In the genomic region with DNA sequence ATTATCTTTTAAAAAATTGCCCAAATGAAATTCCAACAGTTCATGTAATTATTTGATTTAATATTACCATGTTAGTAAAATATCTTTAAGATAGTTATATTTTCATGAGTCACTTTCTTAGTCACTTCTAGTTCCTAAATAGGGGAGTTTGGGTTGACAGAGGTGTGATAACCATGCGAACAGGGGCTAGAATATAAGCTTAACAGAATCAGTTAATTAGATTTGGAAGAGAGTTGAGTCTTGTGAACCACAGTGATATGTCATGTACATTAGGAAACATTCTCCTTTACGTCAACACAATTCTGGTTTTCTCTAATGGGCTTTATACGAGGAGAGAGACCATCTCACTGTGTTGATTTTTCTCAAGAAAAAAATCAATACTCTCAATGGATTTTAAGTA, we compare ENCODE assay signal across 20 cellular contexts.
DNase-seq lines count a peak whose midpoint lies in the region; ATAC-seq and TF ChIP-seq lines count a peak whose summit lies in the region.
"Had no signal": no experiment of that assay in that cellular context is flagged by ENCODE, and none has a peak within 500 bp of the region (broad histone marks: within the 10 kb centered on the region; RNA-seq: fewer than 3 reads in every experiment).

No MANE protein-coding gene starts in this region.

- H4K20me1 ChIP-seq in SK-N-SH (ENCODE audit: insufficient read depth) (no peaks in the 10 kb centered on the region), IMR-90 (ENCODE audit: insufficient read depth, low read length) (no peaks in the 10 kb centered on the region), H9 (ENCODE audit: control insufficient read depth, insufficient read depth, insufficient read length) (no peaks in the 10 kb centered on the region)

- CTCF ChIA-PET in SK-N-SH (lab: Yijun Ruan, JAX) (interaction anchor here (0.5 to 3.0 kb wide), 2 partner anchors 14 to 440 kb away, joined by 3 to 10 read pairs (median 3); no protein-coding TSS in a partner anchor), IMR-90 (lab: Yijun Ruan, JAX) (interaction anchor here (0.8 to 0.9 kb wide), 2 partner anchors 33 to 263 kb away, joined by 3 read pairs; no protein-coding TSS in a partner anchor)

- no peak overlapping the region for H2BK12ac ChIP-seq in H9 (ENCODE audit: insufficient read length, low read depth, low read length)

- ATAC-seq in SK-N-SH treated with all-trans-retinoic acid at 6 μM for 48 hours: no peak
- no peak for ATAC-seq in IMR-90 (ENCODE audit: low read depth)
- ATAC-seq in HG03439 (IDR thresholded peaks at IDR 0.05; ENCODE audit: unreplicated experiment): no peak
- ATAC-seq: HCT116 had no signal

- H3K4me3 Mint-ChIP-seq in H9: no peak overlapping the region

- H4K91ac ChIP-seq in IMR-90 (ENCODE audit: insufficient read depth, low read depth, low read length): no peak overlapping the region
- no peak overlapping the region for H4K91ac ChIP-seq in H9 (ENCODE audit: insufficient read length, low read depth, low read length)

- dilution Hi-C loops in IMR-90 (cut with HindIII; ENCODE audit: low sequenced_read_pairs, unreplicated experiment): no loop called here

- TF ChIP-seq RAD21 in SK-N-SH (IDR thresholded peaks at IDR 0.05; ENCODE audit: low read length): no peak
- no peak for TF ChIP-seq RAD21 in IMR-90 (IDR thresholded peaks at IDR 0.05; ENCODE audit: low read length)

- H3T11ph ChIP-seq in H9 (ENCODE audit: low read length): no peak overlapping the region

- H3K4me1 ChIP-seq in SK-N-SH (ENCODE audit: control insufficient read depth in 1 of 2, insufficient read depth in 2 of 2, low read depth in 1 of 2, low read length in 1 of 2) (peaks cover 0 to 15% of the 10 kb centered on the region in 2 experiments; a peak in 2 of 4 replicates), IMR-90 (ENCODE audit: control insufficient read depth, insufficient read depth, low read length) (0 out of 2 replicates have a peak, but pooled peaks cover 5% of the 10 kb centered on the region), H9 (ENCODE audit: insufficient read depth, low read length) (no peaks in the 10 kb centered on the region; the same call in 1 of the 2 replicates)
- H3K4me1 ChIP-seq: Peyer's patch had no signal

- no peaks in the 10 kb centered on the region for H3F3A ChIP-seq in SK-N-SH (replicated peaks; ENCODE audit: insufficient read depth)

- TF ChIP-seq EP300 in SK-N-SH (IDR thresholded peaks at IDR 0.05; ENCODE audit: borderline replicate concordance in 1 of 2, low read depth in 1 of 2, low read length in 1 of 2): no peak

- H2AFZ ChIP-seq in SK-N-SH (ENCODE audit: low read depth): no peak overlapping the region
- no peak overlapping the region for H2AFZ ChIP-seq in IMR-90 (replicated peaks; ENCODE audit: low read length, poor library complexity)
- no peak overlapping the region for H2AFZ ChIP-seq in H9 (ENCODE audit: low read length)

- no peaks in the 10 kb centered on the region for H3K9me3 ChIP-seq in SK-N-SH
- H3K9me3 ChIP-seq in IMR-90 (ENCODE audit: control insufficient read depth, insufficient read depth, low read length): no peaks in the 10 kb centered on the region
- no peaks in the 10 kb centered on the region for H3K9me3 ChIP-seq in H9 (ENCODE audit: control insufficient read depth, low read depth, low read length)
- H3K9me3 ChIP-seq: Peyer's patch had no signal

- no peak overlapping the region for H2AK9ac ChIP-seq in IMR-90 (replicated peaks; ENCODE audit: low read depth, low read length, poor library complexity)

- H3K27me3 ChIP-seq in SK-N-SH (ENCODE audit: insufficient read depth) (no peaks in the 10 kb centered on the region), IMR-90 (ENCODE audit: control insufficient read depth, insufficient read depth, low read length) (no peaks in the 10 kb centered on the region), H9 (ENCODE audit: insufficient read depth, low read length) (no peaks in the 10 kb centered on the region)
- H3K27me3 ChIP-seq: Peyer's patch had no signal

- H3K79me2 ChIP-seq in SK-N-SH (ENCODE audit: insufficient read depth) (no peaks in the 10 kb centered on the region), H9 (ENCODE audit: insufficient read depth, low read length) (no peaks in the 10 kb centered on the region; the same call in 1 of the 2 replicates)

- H2AK5ac ChIP-seq in IMR-90 (ENCODE audit: low read depth, low read length) (no peak overlapping the region), H9 (ENCODE audit: insufficient read length, low read length) (no peak overlapping the region)

- no TSS peak for BruUV-seq in IMR-90 (replicated peaks; lab: Mats Ljungman, UMichigan)

- no peak for TF ChIP-seq POLR2A in IMR-90 (IDR thresholded peaks at IDR 0.05; ENCODE audit: low read depth, low read length)

- H3K79me1 ChIP-seq in IMR-90 (ENCODE audit: low read depth in 1 of 2, low read length in 2 of 2) (peaks cover 0 to 1% of the 10 kb centered on the region in 2 experiments; a peak in 1 of 4 replicates), H9 (ENCODE audit: insufficient read depth, low read depth, low read length, poor library complexity, severe bottlenecking) (no peaks in the 10 kb centered on the region)

- H3K27me3 Mint-ChIP-seq in H9 (ENCODE audit: low read depth): no peaks in the 10 kb centered on the region

- H2BK15ac ChIP-seq in IMR-90 (ENCODE audit: low read depth, low read length): no peak overlapping the region
- H2BK15ac ChIP-seq in H9 (ENCODE audit: low read depth, low read length): no peak overlapping the region

- H3K9me1 ChIP-seq in IMR-90 (ENCODE audit: insufficient read depth, low read length): no peaks in the 10 kb centered on the region

- H3K4ac ChIP-seq in IMR-90 (ENCODE audit: low read depth, low read length) (no peak overlapping the region), H9 (ENCODE audit: low read depth, low read length) (no peak overlapping the region)

- H3K36me3 ChIP-seq in SK-N-SH (replicated peaks in 1 of 2; ENCODE audit: control insufficient read depth in 1 of 2, insufficient read depth in 2 of 2, low read length in 1 of 2) (no peaks in the 10 kb centered on the region), IMR-90 (ENCODE audit: control insufficient read depth, insufficient read depth, low read length) (no peaks in the 10 kb centered on the region)
- H3K36me3 ChIP-seq: Peyer's patch had no signal

- DNase-seq in SK-N-SH: no peak
- DNase-seq in IMR-90: no peak
- DNase-seq in SK-N-DZ (ENCODE audit: low spot score): peak; percentile 85
- no peak for DNase-seq in EL
- no peak for DNase-seq in H9
- DNase-seq: C1 segment of cervical spinal cord; CD4-positive, alpha-beta memory T cell; COR-L47; KBM-7; MV-4-11; NCI-H446; NCI-H524 treated with DMSO at 0.1 percent for 48 hours; NCI-H774; Peyer's patch; SHP77 treated with DMSO at 0.1 percent for 48 hours; T-helper 17 cell had no signal

- intact Hi-C loops in IMR-90 (cut with micrococcal nuclease): no loop called here

- H3K14ac ChIP-seq in IMR-90 (replicated peaks; ENCODE audit: low read depth, low read length): no peak overlapping the region
- H3K14ac ChIP-seq in H9 (ENCODE audit: insufficient read depth, low read length): no peak overlapping the region

- H3K27ac Mint-ChIP-seq in H9: no peak overlapping the region
- H3K27ac Mint-ChIP-seq: CD4-positive, alpha-beta memory T cell had no signal

- POLR2A ChIA-PET in SK-N-SH (lab: Yijun Ruan, JAX): interaction anchor here (1.1 kb wide), 1 partner anchor 65 kb away, joined by 4 read pairs; the partner anchor contains the start of gene ZNF281
- POLR2A ChIA-PET in IMR-90 (lab: Charles Lee; ENCODE audit: unreplicated experiment): no interaction called here

- H3K9ac ChIP-seq in SK-N-SH (no peak overlapping the region), IMR-90 (ENCODE audit: low read depth, low read length) (no peak overlapping the region), H9 (ENCODE audit: extremely low read depth, insufficient read length, low read length) (no peak overlapping the region)

- H3K36me3 Mint-ChIP-seq in H9 (ENCODE audit: insufficient read depth in 1 of 3, low read depth in 3 of 3): peaks cover 5 to 34% (median 30%) of the 10 kb centered on the region in 3 experiments; a peak in 6 of 7 replicates
- H3K36me3 Mint-ChIP-seq: CD4-positive, alpha-beta memory T cell had no signal

- no peak overlapping the region for H3K4me2 ChIP-seq in SK-N-SH
- H3K4me2 ChIP-seq in IMR-90 (ENCODE audit: low read depth, low read length): no peak overlapping the region
- no peak overlapping the region for H3K4me2 ChIP-seq in H9 (ENCODE audit: insufficient read depth, insufficient read length, low read length)

- H3K56ac ChIP-seq in IMR-90 (ENCODE audit: extremely low read depth, insufficient read depth, low read length) (no peak overlapping the region), H9 (ENCODE audit: insufficient read length, low read depth, low read length) (no peak overlapping the region)

- H3K9me3 Mint-ChIP-seq in H9: no peaks in the 10 kb centered on the region
- H3K9me3 Mint-ChIP-seq: CD4-positive, alpha-beta memory T cell had no signal

- no peak for TF ChIP-seq CTCF in SK-N-SH (IDR thresholded peaks at IDR 0.05)
- TF ChIP-seq CTCF in IMR-90 (conservative IDR thresholded peaks at IDR 0.05; ENCODE audit: low read depth, low read length): no peak
- TF ChIP-seq CTCF in H9 (conservative IDR thresholded peaks at IDR 0.05): no peak

- H3K27ac ChIP-seq in SK-N-SH (ENCODE audit: low read depth in 2 of 2, low read length in 1 of 2) (peak overlapping the region in 1 of 2 experiments; percentile 95; a peak in 3 of 4 replicates), IMR-90 (ENCODE audit: insufficient read depth, low read length) (no peak overlapping the region), H9 (ENCODE audit: insufficient read length, low read depth, low read length) (no peak overlapping the region)
- H3K27ac ChIP-seq: Peyer's patch, SK-N-MC had no signal

- H3K4me3 ChIP-seq in SK-N-SH (ENCODE audit: low read depth in 2 of 2, low read length in 1 of 2): no peak overlapping the region
- no peak overlapping the region for H3K4me3 ChIP-seq in IMR-90 (ENCODE audit: insufficient read depth, low read depth, low read length)
- H3K4me3 ChIP-seq: Peyer's patch, SK-N-MC had no signal

- H3K23ac ChIP-seq in IMR-90 (ENCODE audit: low read depth, low read length) (no peak overlapping the region), H9 (ENCODE audit: insufficient read length, low read depth, low read length) (no peak overlapping the region)

- H4K8ac ChIP-seq in IMR-90 (ENCODE audit: low read depth in 2 of 2, low read length in 2 of 2): no peak overlapping the region
- H4K8ac ChIP-seq in H9 (replicated peaks; ENCODE audit: insufficient read length, low read depth, low read length): no peak overlapping the region

- H2BK120ac ChIP-seq in IMR-90 (ENCODE audit: low read depth, low read length): no peak overlapping the region
- no peak overlapping the region for H2BK120ac ChIP-seq in H9 (ENCODE audit: low read depth, low read length, poor library complexity, severe bottlenecking)

- in situ Hi-C loops in IMR-90 (cut with MboI; ENCODE audit: low sequenced_read_pairs): no loop called here

- H3K18ac ChIP-seq in IMR-90 (ENCODE audit: low read depth, low read length) (0 out of 2 replicates have a peak overlapping the region, but pooled peaks have one; percentile 23), H9 (ENCODE audit: insufficient read length, low read depth, low read length) (no peak overlapping the region)

- no peak overlapping the region for H2BK20ac ChIP-seq in IMR-90 (ENCODE audit: low read depth, low read length)
- no peak overlapping the region for H2BK20ac ChIP-seq in H9 (ENCODE audit: low read depth, low read length, poor library complexity, severe bottlenecking)

- H2BK5ac ChIP-seq in IMR-90 (ENCODE audit: low read depth, low read length, poor library complexity, severe bottlenecking) (no peak overlapping the region), H9 (ENCODE audit: insufficient read length, low read length) (no peak overlapping the region)

- H3K4me1 Mint-ChIP-seq in H9: peaks cover 4 to 6% of the 10 kb centered on the region in 2 experiments; a peak in 3 of 4 replicates

- no peaks in the 10 kb centered on the region for H3K9me2 ChIP-seq in SK-N-SH

- no peaks in the 10 kb centered on the region for H3K23me2 ChIP-seq in H9 (ENCODE audit: insufficient read length, low read depth, low read length, poor library complexity, severe bottlenecking)

- no peak overlapping the region for H4K5ac ChIP-seq in IMR-90 (ENCODE audit: low read depth, low read length)
- no peak overlapping the region for H4K5ac ChIP-seq in H9 (ENCODE audit: insufficient read length, low read depth, low read length)

- 51% methylated on average over 3 of the region's 3 CpGs for WGBS in SK-N-SH (ENCODE audit: low lambda C conversion rate)
- no CpG with 5 or more reads among the region's 3 CpGs for WGBS in IMR-90 (ENCODE audit: extremely low coverage in 2 of 2, insufficient read length in 1 of 2), 2 experiments
- WGBS in H9 (ENCODE audit: extremely low coverage, insufficient read length, low lambda C conversion rate): no CpG with 5 or more reads among the region's 3 CpGs
